Comparison of ENCODE assay signal across 9 cellular contexts in genomic region chr17:77420476-77420803, GRCh38.
A peak's percentile ranks its signal among the peaks of the same experiment; 100 is the strongest.
DNase-seq lines count a peak whose midpoint lies in the region; ATAC-seq and TF ChIP-seq lines count a peak whose summit lies in the region.
"Had no signal": no experiment of that assay in that cellular context is flagged by ENCODE, and none has a peak within 500 bp of the region (broad histone marks: within the 10 kb centered on the region; RNA-seq: fewer than 3 reads in every experiment).

No MANE protein-coding gene starts in this region.

- TF ChIP-seq CTCF in AG04449 (IDR thresholded peaks at IDR 0.05; ENCODE audit: insufficient read depth, low read length, missing control alignments) (peak; percentile 7), MCF 10A (IDR thresholded peaks at IDR 0.05; ENCODE audit: unreplicated experiment) (no peak)

- no peaks in the 10 kb centered on the region for H3K27me3 ChIP-seq in HUES48 (ENCODE audit: control insufficient read depth, insufficient read depth, low read length)

- peaks cover 72% of the 10 kb centered on the region for H3K36me3 Mint-ChIP-seq in MCF 10A (ENCODE audit: insufficient read depth, unreplicated experiment)
- H3K36me3 Mint-ChIP-seq in naive B cell, result no peaks in the 10 kb centered on the region

- H3K27ac Mint-ChIP-seq in MCF 10A (ENCODE audit: low read depth, unreplicated experiment), result peak overlapping the region; percentile 22
- peak overlapping the region in 4 of 6 donors; percentile 75 to 91 (median 86) for H3K27ac Mint-ChIP-seq in naive B cell

- peak overlapping the region; percentile 87 for H3K27ac ChIP-seq in HUES48 (ENCODE audit: low read depth, low read length)

- H3K27me3 Mint-ChIP-seq in MCF 10A (ENCODE audit: insufficient read depth, unreplicated experiment) (no peaks in the 10 kb centered on the region), naive B cell (no peaks in the 10 kb centered on the region)

- H3K9me3 ChIP-seq in HUES48 (ENCODE audit: control insufficient read depth, insufficient read depth, low read length), result no peaks in the 10 kb centered on the region

- H3K9ac ChIP-seq in HUES48 (ENCODE audit: low read depth, low read length), result no peak overlapping the region

- H3K4me3 ChIP-seq in AG04449 (ENCODE audit: low read depth, low read length), result no peak overlapping the region
- no peak overlapping the region for H3K4me3 ChIP-seq in HUES48 (ENCODE audit: low read depth, low read length)

- no peaks in the 10 kb centered on the region for H3K36me3 ChIP-seq in HUES48 (ENCODE audit: control insufficient read depth, insufficient read depth, low read length)

- H3K9me3 Mint-ChIP-seq in MCF 10A (ENCODE audit: unreplicated experiment), result no peaks in the 10 kb centered on the region
- no peaks in the 10 kb centered on the region for H3K9me3 Mint-ChIP-seq in naive B cell

- no peak for DNase-seq in AG04449 (ENCODE audit: low read depth, low spot score)
- DNase-seq in MCF 10A (ENCODE audit: unreplicated experiment), result no peak
- no peak for DNase-seq in naive B cell
- DNase-seq in NCI-H2107 treated with DMSO at 0.1 percent for 48 hours (lab: John Stamatoyannopoulos, UW; ENCODE audit: unreplicated experiment), result no peak
- no peak for DNase-seq in amygdala (lab: John Stamatoyannopoulos, UW)
- DNase-seq in HT-29 (ENCODE audit: low spot score), result no peak
- DNase-seq in NCI-H2081 treated with DMSO at 0.1 percent for 48 hours (lab: John Stamatoyannopoulos, UW), result no peak
- DNase-seq: GDM1 had no signal

- H3K4me1 Mint-ChIP-seq in MCF 10A (ENCODE audit: insufficient read depth, unreplicated experiment) (peaks cover 37% of the 10 kb centered on the region), naive B cell (peaks cover 16 to 44% (median 41%) of the 10 kb centered on the region in 3 donors)

- no peak for ATAC-seq in naive B cell (ENCODE audit: low read depth in 2 of 2)

- CTCF ChIA-PET in AG04449 (lab: Yijun Ruan, JAX) (interaction anchor here (1.2 to 4.5 kb wide), 7 partner anchors 9 to 97 kb away, joined by 3 to 25 read pairs (median 5); no protein-coding TSS in a partner anchor), MCF 10A (lab: Yijun Ruan, JAX) (interaction anchor here (1.3 kb wide), 1 partner anchor 9 kb away, joined by 5 read pairs; no protein-coding TSS in a partner anchor)

- H3K4me1 ChIP-seq in HUES48 (ENCODE audit: control insufficient read depth, insufficient read depth, low read length), result peaks cover 38% of the 10 kb centered on the region

- no TSS peak for BruUV-seq in MCF 10A (replicated peaks; lab: Mats Ljungman, UMichigan)

- H3K4me3 Mint-ChIP-seq in MCF 10A (ENCODE audit: unreplicated experiment) (no peak overlapping the region), naive B cell (peak overlapping the region in 5 of 8 donors; percentile 54 to 95 (median 88))

- POLR2A ChIA-PET in AG04449 (lab: Yijun Ruan, JAX) (interaction anchor here (0.6 to 1.1 kb wide), 2 partner anchors 45 to 54 kb away, joined by 4 read pairs; no protein-coding TSS in a partner anchor), MCF 10A (lab: Yijun Ruan, JAX) (interaction anchor here (1.1 to 10.0 kb wide), 6 partner anchors 9 to 133 kb away, joined by 3 to 112 read pairs (median 4); no protein-coding TSS in a partner anchor)

- intact Hi-C loops in MCF 10A (cut with micrococcal nuclease), result no loop called here
